11 cellular contexts compared by ENCODE assay signal in genomic region chr11:74713686-74714085, GRCh38. TPM values are rescaled to one million over a fixed set of nuclear protein-coding genes. Genes with fewer than 3 reads are reported as not detected.
"Had no signal": no experiment of that assay in that cellular context is flagged by ENCODE, and none has a peak within 500 bp of the region (broad histone marks: within the 10 kb centered on the region; RNA-seq: fewer than 3 reads in every experiment).

No MANE protein-coding gene starts in this region.

- H2AFZ ChIP-seq: GM23248 had no signal

- H3K9me3 ChIP-seq: HAP-1 had no signal

- H3K4me3 Mint-ChIP-seq: HFFc6 had no signal

- H3K4me3 ChIP-seq: GM23248, HAP-1, K562 had no signal

- H3K9me3 Mint-ChIP-seq: HFFc6 had no signal

- ATAC-seq: HCT116, HepG2, K562 had no signal

- H3K27ac Mint-ChIP-seq: HFFc6 had no signal

- H3K36me3 ChIP-seq: HAP-1 had no signal

- H3K27ac ChIP-seq: GM23248, HL-60 had no signal

- DNase-seq: GM23248, GOT3, H7, HFFc6 had no signal

- H3K9ac ChIP-seq: GM23248 had no signal

RNA-seq across cellular contexts. Expression of gene CHRDL2, which starts 17.5 kb away (rescaled TPM):
- total RNA-seq: GM23248, H4, H7, HepG2, HFFc6, HT1080, K562 had no signal
- polyA plus RNA-seq: GM23248, K562 had no signal
